Comparison of ENCODE assay signal across 7 cellular contexts in the genomic region with DNA sequence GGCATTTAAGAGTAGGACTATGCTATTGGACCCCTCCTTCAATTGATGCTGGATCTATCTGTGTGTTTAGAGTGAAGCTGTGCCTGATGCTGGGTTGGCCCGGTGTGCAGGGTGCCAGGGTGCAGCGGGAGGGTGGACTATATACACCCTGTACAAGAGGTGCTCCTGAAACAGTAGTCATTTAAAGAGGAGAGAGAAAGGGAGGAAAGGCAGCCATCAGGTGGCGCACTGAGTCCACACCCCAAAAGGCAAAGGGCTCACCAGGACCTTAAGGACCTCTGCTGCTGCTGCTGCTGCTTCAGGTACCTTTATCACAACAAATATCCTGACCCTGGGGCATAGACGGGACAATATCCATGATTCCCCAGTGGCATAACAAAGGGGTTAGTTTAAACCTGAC. TPM values are rescaled to one million over a fixed set of nuclear protein-coding genes. Genes with fewer than 3 reads are reported as not detected.
DNase-seq lines count a peak whose midpoint lies in the region; ATAC-seq and TF ChIP-seq lines count a peak whose summit lies in the region.

No MANE protein-coding gene starts in this region.

- H3K9me3 Mint-ChIP-seq in activated CD4-positive, alpha-beta memory T cell treated with anti-CD3 and anti-CD28 coated beads for 36 hours, result peaks cover 31% of the 10 kb centered on the region

- no peaks in the 10 kb centered on the region for H3K4me1 ChIP-seq in left ventricle myocardium inferior

- H3K36me3 ChIP-seq in left ventricle myocardium inferior, result peaks cover 15% of the 10 kb centered on the region

- H3K27ac Mint-ChIP-seq in activated CD4-positive, alpha-beta memory T cell treated with anti-CD3 and anti-CD28 coated beads for 36 hours, result no peak overlapping the region

- no peak overlapping the region for H3K4me3 Mint-ChIP-seq in activated CD4-positive, alpha-beta memory T cell treated with anti-CD3 and anti-CD28 coated beads for 36 hours

- ATAC-seq in HG03565 (IDR thresholded peaks at IDR 0.05; ENCODE audit: unreplicated experiment), result no peak

- H3K4me1 Mint-ChIP-seq in activated CD4-positive, alpha-beta memory T cell treated with anti-CD3 and anti-CD28 coated beads for 36 hours (ENCODE audit: low read depth), result peaks cover 5% of the 10 kb centered on the region

- POLR2A ChIA-PET in activated CD4-positive, alpha-beta memory T cell treated with anti-CD3 and anti-CD28 coated beads for 36 hours (lab: Charles Lee), result no interaction called here

- no peaks in the 10 kb centered on the region for H3K27me3 ChIP-seq in left ventricle myocardium inferior (ENCODE audit: low read depth)

- peaks cover 30% of the 10 kb centered on the region for H3K36me3 Mint-ChIP-seq in activated CD4-positive, alpha-beta memory T cell treated with anti-CD3 and anti-CD28 coated beads for 36 hours

- H3K9me3 ChIP-seq in left ventricle myocardium inferior (replicated peaks), result peaks cover 32% of the 10 kb centered on the region

- intact Hi-C loops in activated CD4-positive, alpha-beta memory T cell treated with anti-CD3 and anti-CD28 coated beads for 36 hours (cut with micrococcal nuclease), result loop anchor here (1.0 to 5.0 kb wide), 3 partner anchors 145 to 345 kb away; a partner anchor contains a TSS
- intact Hi-C loops in left ventricle myocardium inferior (cut with micrococcal nuclease), result no loop called here

- no peak overlapping the region for H3K4me3 ChIP-seq in left ventricle myocardium inferior

- no peaks in the 10 kb centered on the region for H3K27me3 Mint-ChIP-seq in activated CD4-positive, alpha-beta memory T cell treated with anti-CD3 and anti-CD28 coated beads for 36 hours

- TF ChIP-seq CTCF in left ventricle myocardium inferior (IDR thresholded peaks at IDR 0.05; ENCODE audit: borderline replicate concordance), result peak; percentile 56

- DNase-seq in NCI-H128 (lab: John Stamatoyannopoulos, UW; ENCODE audit: unreplicated experiment) (peak; percentile 6), left ventricle myocardium inferior (peak; percentile 18), DMS 273 (lab: John Stamatoyannopoulos, UW; ENCODE audit: unreplicated experiment) (no peak), EL (no peak)
- DNase-seq in activated CD4-positive, alpha-beta memory T cell treated with anti-CD3 and anti-CD28 coated beads for 36 hours, result peak; percentile 78
- DNase-seq in stimulated activated CD8-positive, alpha-beta memory T cell treated with anti-CD3 and anti-CD28 coated beads, Interleukin-7, amount 100 ng/mL, for 24 hours (ENCODE audit: low read depth), result peak; percentile 21

- CTCF ChIA-PET in activated CD4-positive, alpha-beta memory T cell treated with anti-CD3 and anti-CD28 coated beads for 36 hours (lab: Charles Lee), result no interaction called here

- H3K27ac ChIP-seq in left ventricle myocardium inferior (replicated peaks), result no peak overlapping the region

RNA-seq across cellular contexts. Expression of a gene that starts 39.4 kb away (rescaled TPM):
- 10 to 100 TPM in 1 of 2 experiments, 1 to 10 TPM in 1; 9.5 to 12.8 TPM for total RNA-seq in activated CD4-positive, alpha-beta memory T cell treated with anti-CD3 and anti-CD28 coated beads for 36 hours
- total RNA-seq in left ventricle myocardium inferior, result 5.6 TPM

RNA-seq across cellular contexts. Expression of a gene that starts 45.7 kb away (rescaled TPM):
- 1 to 10 TPM; 2.5 to 3.4 TPM for total RNA-seq in activated CD4-positive, alpha-beta memory T cell treated with anti-CD3 and anti-CD28 coated beads for 36 hours
- 4.0 TPM for total RNA-seq in left ventricle myocardium inferior

Comparison
In these comparisons a context has a peak if more than half of its experiments do, and no peak if none do; other contexts are left out.
1. DNase-seq: peak in NCI-H128 (single experiment), activated CD4-positive, alpha-beta memory T cell treated with anti-CD3 and anti-CD28 coated beads for 36 hours (single experiment), left ventricle myocardium inferior (single experiment) and stimulated activated CD8-positive, alpha-beta memory T cell treated with anti-CD3 and anti-CD28 coated beads, Interleukin-7, amount 100 ng/mL, for 24 hours (single experiment); none in DMS 273 (single experiment) and EL (single experiment).